ENCODE assay signal across 18 cellular contexts in the genomic region with DNA sequence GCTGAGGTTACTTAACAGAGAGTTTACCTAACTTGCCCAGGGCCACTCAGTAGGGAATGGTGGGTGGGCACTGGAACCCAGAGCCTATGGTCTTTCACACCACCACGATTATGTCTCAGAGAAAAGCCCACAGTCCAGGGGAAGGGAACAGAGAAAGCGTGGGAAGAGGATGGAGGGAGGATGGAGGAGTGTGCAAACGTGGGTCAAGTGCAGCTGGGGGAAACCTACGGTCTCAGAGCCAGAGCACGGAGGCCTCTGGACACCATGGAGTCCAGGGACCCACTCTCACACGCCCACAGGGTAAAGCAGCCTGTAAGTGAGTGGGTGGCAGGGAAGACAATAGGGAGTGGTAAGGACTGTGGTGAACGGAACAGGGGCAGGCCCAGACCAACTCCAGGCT. TPM values are rescaled to one million over a fixed set of nuclear protein-coding genes. Genes with fewer than 3 reads are reported as not detected.
A peak's percentile ranks its signal among the peaks of the same experiment; 100 is the strongest.
DNase-seq lines count a peak whose midpoint lies in the region; ATAC-seq and TF ChIP-seq lines count a peak whose summit lies in the region.
"Had no signal": no experiment of that assay in that cellular context is flagged by ENCODE, and none has a peak within 500 bp of the region (broad histone marks: within the 10 kb centered on the region; RNA-seq: fewer than 3 reads in every experiment).

No MANE protein-coding gene starts in this region.

- no peak overlapping the region for H2BK20ac ChIP-seq in H9 (ENCODE audit: low read depth, low read length, poor library complexity, severe bottlenecking)

- no peaks in the 10 kb centered on the region for H3K23me2 ChIP-seq in H9 (ENCODE audit: insufficient read length, low read depth, low read length, poor library complexity, severe bottlenecking)

- H2AFZ ChIP-seq in GM23338 (peak overlapping the region; percentile 69; the same call in 1 of the 2 replicates), H9 (ENCODE audit: low read length) (no peak overlapping the region)
- H2AFZ ChIP-seq: GM23248 had no signal

- H3K14ac ChIP-seq in H9 (ENCODE audit: insufficient read depth, low read length), result no peak overlapping the region; the same call in 1 of the 2 replicates

- no peak overlapping the region for H3K4me3 Mint-ChIP-seq in GM23338
- H3K4me3 Mint-ChIP-seq in H9, result no peak overlapping the region
- H3K4me3 Mint-ChIP-seq: B cell; CD8-positive, alpha-beta T cell had no signal

- H3K4me3 ChIP-seq in GM23338 (no peak overlapping the region), epithelial cell of esophagus (ENCODE audit: low read length) (no peak overlapping the region), stomach (no peak overlapping the region)
- H3K4me3 ChIP-seq: BLaER1 treated with 17β-estradiol and CSF1 and Interleukin-3, amounts not matched to agents 10 nM and 100 nM; GM12878; GM23248 had no signal

- H4K91ac ChIP-seq in H9 (ENCODE audit: insufficient read length, low read depth, low read length), result no peak overlapping the region

- H4K5ac ChIP-seq in H9 (ENCODE audit: insufficient read length, low read depth, low read length), result no peak overlapping the region

- no peak for TF ChIP-seq EP300 in stomach (IDR thresholded peaks at IDR 0.05)

- H3K79me1 ChIP-seq in H9 (ENCODE audit: insufficient read depth, low read depth, low read length, poor library complexity, severe bottlenecking), result no peaks in the 10 kb centered on the region

- H3K27ac ChIP-seq in GM23338 (ENCODE audit: low read depth), result no peak overlapping the region
- H3K27ac ChIP-seq in stomach, result no peak overlapping the region
- no peak overlapping the region for H3K27ac ChIP-seq in H9 (ENCODE audit: insufficient read length, low read depth, low read length)
- H3K27ac ChIP-seq: BLaER1 treated with 17β-estradiol and CSF1 and Interleukin-3, amounts not matched to agents 10 nM and 100 nM; GM23248 had no signal

- H3K36me3 Mint-ChIP-seq in GM23338 (ENCODE audit: low read depth) (no peaks in the 10 kb centered on the region), H9 (ENCODE audit: insufficient read depth in 1 of 3, low read depth in 3 of 3) (no peaks in the 10 kb centered on the region)
- H3K36me3 Mint-ChIP-seq: CD8-positive, alpha-beta T cell had no signal

- DNase-seq in GM23338 (ENCODE audit: low spot score) (no peak), epithelial cell of esophagus (ENCODE audit: low read depth) (peak; percentile 14), stomach (peak; percentile 2), NCI-H2081 treated with DMSO at 0.1 percent for 48 hours (lab: John Stamatoyannopoulos, UW) (no peak), H9 (no peak), NCI-H510A treated with DMSO at 0.1 percent for 48 hours (lab: John Stamatoyannopoulos, UW) (no peak)
- no peak for DNase-seq in NK-92 treated with Interleukin-12 subunit alpha and Interleukin-12 subunit beta, amount 100 ng/mL, for 24 hours (lab: John Stamatoyannopoulos, UW)
- DNase-seq: 8988T; Calu3; CD8-positive, alpha-beta T cell; DMS53; DND-41; EL; GM23248; H7 had no signal

- H3K27me3 Mint-ChIP-seq in GM23338 (ENCODE audit: insufficient read depth, low read depth, poor library complexity), result peaks cover 6% of the 10 kb centered on the region
- peaks cover 2% of the 10 kb centered on the region for H3K27me3 Mint-ChIP-seq in H9 (ENCODE audit: low read depth)

- H3K4me1 Mint-ChIP-seq in GM23338, result peaks cover 42% of the 10 kb centered on the region
- H3K4me1 Mint-ChIP-seq in H9, result peaks cover 13 to 30% of the 10 kb centered on the region in 2 experiments
- H3K4me1 Mint-ChIP-seq: B cell had no signal

- no peak overlapping the region for H3K4ac ChIP-seq in H9 (ENCODE audit: low read depth, low read length)

- 0 out of 2 replicates have a peak, but pooled peaks cover 3% of the 10 kb centered on the region for H3F3A ChIP-seq in GM23338 (replicated peaks; ENCODE audit: low read depth)

- H3K27me3 ChIP-seq in GM23338 (ENCODE audit: insufficient read depth), result no peaks in the 10 kb centered on the region
- H3K27me3 ChIP-seq in stomach, result peaks cover 0 to 31% (median 4%) of the 10 kb centered on the region in 3 donors
- H3K27me3 ChIP-seq in H9 (ENCODE audit: insufficient read depth, low read length), result no peaks in the 10 kb centered on the region
- H3K27me3 ChIP-seq: BLaER1 treated with 17β-estradiol and CSF1 and Interleukin-3, amounts not matched to agents 10 nM and 100 nM had no signal

- H3K4me2 ChIP-seq in GM23338, result no peak overlapping the region
- H3K4me2 ChIP-seq in H9 (ENCODE audit: insufficient read depth, insufficient read length, low read length), result no peak overlapping the region
- H3K4me2 ChIP-seq: BLaER1 treated with 17β-estradiol and CSF1 and Interleukin-3, amounts not matched to agents 10 nM and 100 nM had no signal

- H2BK12ac ChIP-seq in H9 (ENCODE audit: insufficient read length, low read depth, low read length), result no peak overlapping the region

- H3K9me2 ChIP-seq in GM23338 (ENCODE audit: insufficient read depth), result no peaks in the 10 kb centered on the region

- H3K9me3 ChIP-seq in stomach (no peaks in the 10 kb centered on the region), H9 (ENCODE audit: control insufficient read depth, low read depth, low read length) (no peaks in the 10 kb centered on the region)
- H3K9me3 ChIP-seq: BLaER1 treated with 17β-estradiol and CSF1 and Interleukin-3, amounts not matched to agents 10 nM and 100 nM had no signal

- H2BK120ac ChIP-seq in H9 (ENCODE audit: low read depth, low read length, poor library complexity, severe bottlenecking), result no peak overlapping the region

- intact Hi-C loops in stomach (cut with DNase I; ENCODE audit: low total_unique reads), result no loop called here

- H2AK5ac ChIP-seq in H9 (ENCODE audit: insufficient read length, low read length), result no peak overlapping the region

- no peak overlapping the region for H2BK5ac ChIP-seq in H9 (ENCODE audit: insufficient read length, low read length)

- H3K9me3 Mint-ChIP-seq in GM23338 (no peaks in the 10 kb centered on the region; the same call in 2 of the 3 replicates), H9 (no peaks in the 10 kb centered on the region)
- H3K9me3 Mint-ChIP-seq: CD8-positive, alpha-beta T cell had no signal

- H3K79me2 ChIP-seq in GM23338 (replicated peaks; ENCODE audit: insufficient read depth), result no peaks in the 10 kb centered on the region
- H3K79me2 ChIP-seq in H9 (ENCODE audit: insufficient read depth, low read length), result no peaks in the 10 kb centered on the region

- no peak overlapping the region for H3K23ac ChIP-seq in H9 (ENCODE audit: insufficient read length, low read depth, low read length)

- no peak overlapping the region for H3K9ac ChIP-seq in H9 (ENCODE audit: extremely low read depth, insufficient read length, low read length)
- H3K9ac ChIP-seq: BLaER1 treated with 17β-estradiol and CSF1 and Interleukin-3, amounts not matched to agents 10 nM and 100 nM; GM23248 had no signal

- no peak overlapping the region for H3T11ph ChIP-seq in H9 (ENCODE audit: low read length)

- H3K36me3 ChIP-seq in GM23338 (ENCODE audit: insufficient read depth) (no peaks in the 10 kb centered on the region), stomach (no peaks in the 10 kb centered on the region)
- H3K36me3 ChIP-seq: BLaER1 treated with 17β-estradiol and CSF1 and Interleukin-3, amounts not matched to agents 10 nM and 100 nM had no signal

- WGBS in stomach, 5 donors, result 72 to 80% (median 77%) methylated on average over 7 of the region's 7 CpGs
- no CpG with 5 or more reads among the region's 7 CpGs for WGBS in H9 (ENCODE audit: extremely low coverage, insufficient read length, low lambda C conversion rate)

- H4K20me1 ChIP-seq in GM23338 (replicated peaks; ENCODE audit: insufficient read depth), result no peaks in the 10 kb centered on the region
- no peaks in the 10 kb centered on the region for H4K20me1 ChIP-seq in H9 (ENCODE audit: control insufficient read depth, insufficient read depth, insufficient read length)
- H4K20me1 ChIP-seq: BLaER1 treated with 17β-estradiol and CSF1 and Interleukin-3, amounts not matched to agents 10 nM and 100 nM had no signal

- TF ChIP-seq POLR2A in stomach (IDR thresholded peaks at IDR 0.05), result no peak

- no peak for ATAC-seq in GM23338
- ATAC-seq: CD8-positive, alpha-beta T cell; GM12878 had no signal

- no peak overlapping the region for H3K27ac Mint-ChIP-seq in GM23338
- peak overlapping the region in 1 of 3 experiments; percentile 50; a peak in 1 of 7 replicates for H3K27ac Mint-ChIP-seq in H9
- H3K27ac Mint-ChIP-seq: B cell; CD8-positive, alpha-beta T cell had no signal

- H3K18ac ChIP-seq in H9 (ENCODE audit: insufficient read length, low read depth, low read length), result no peak overlapping the region

- H4K8ac ChIP-seq in H9 (replicated peaks; ENCODE audit: insufficient read length, low read depth, low read length), result no peak overlapping the region

- H2BK15ac ChIP-seq in H9 (ENCODE audit: low read depth, low read length), result no peak overlapping the region

- TF ChIP-seq CTCF in GM23338 (conservative IDR thresholded peaks at IDR 0.05; ENCODE audit: low read depth in 2 of 2) (no peak), epithelial cell of esophagus (IDR thresholded peaks at IDR 0.05; ENCODE audit: insufficient read depth, low read depth, low read length, missing control alignments) (no peak), stomach (IDR thresholded peaks at IDR 0.05) (no peak), H9 (conservative IDR thresholded peaks at IDR 0.05) (no peak)

- H3K4me1 ChIP-seq in GM23338 (ENCODE audit: insufficient read depth), result peaks cover 14% of the 10 kb centered on the region; the same call in 1 of the 2 replicates
- H3K4me1 ChIP-seq in stomach, result peaks cover 0 to 23% (median 9%) of the 10 kb centered on the region in 4 donors
- no peaks in the 10 kb centered on the region; the same call in 1 of the 2 replicates for H3K4me1 ChIP-seq in H9 (ENCODE audit: insufficient read depth, low read length)
- H3K4me1 ChIP-seq: BLaER1 treated with 17β-estradiol and CSF1 and Interleukin-3, amounts not matched to agents 10 nM and 100 nM had no signal

- H3K56ac ChIP-seq in H9 (ENCODE audit: insufficient read length, low read depth, low read length), result no peak overlapping the region

TF ChIP-seq in GM23338, 12 proteins besides CTCF, POLR2A, EP300 and RAD21 (continues in another document):
- TF ChIP-seq POLR2AphosphoS5 (IDR thresholded peaks at IDR 0.05; ENCODE audit: low read depth) (no peak), ZNF114 (CRISPR knock-in tag; IDR thresholded peaks at IDR 0.05) (no peak), NANOG (IDR thresholded peaks at IDR 0.05; ENCODE audit: borderline replicate concordance) (no peak), JUNB (IDR thresholded peaks at IDR 0.05; ENCODE audit: unreplicated experiment) (no peak), EZH2 (IDR thresholded peaks at IDR 0.05; ENCODE audit: low read depth, unreplicated experiment) (no peak), EZH2phosphoT487 (IDR thresholded peaks at IDR 0.05; ENCODE audit: unreplicated experiment) (no peak)

RNA-seq across cellular contexts. Expression of gene SLC35C1, which starts 47.3 kb away (rescaled TPM):
- total RNA-seq in GM23338 (2014; rRNA removed; shearing (Covaris generic)), result 6.9 and 11.0 TPM in 2 replicates
- polyA plus RNA-seq in GM23338 (2016; fragmentation: Nextera tagmentation; extraction: Ambion mirVana) (6.8 and 7.7 TPM in 2 replicates), stomach (10 to 100 TPM in 1 of 3 donors, 1 to 10 TPM in 2; 8.4 to 12.7 (median 9.0) TPM)
- total RNA-seq in stomach (10 to 100 TPM in 2 of 5 donors, 1 to 10 TPM in 3; 7.6 to 21.4 (median 9.9) TPM), H9 (2021) (8.9 and 10.4 TPM in 2 replicates)

Comparison
In these comparisons a context has a peak if more than half of its experiments do, and no peak if none do; other contexts are left out.
1. DNase-seq: peak in epithelial cell of esophagus (single experiment) and stomach (single experiment); none in GM23338 (single experiment), NCI-H2081 treated with DMSO at 0.1 percent for 48 hours (single experiment), NK-92 treated with Interleukin-12 subunit alpha and Interleukin-12 subunit beta, amount 100 ng/mL, for 24 hours (single experiment), H9 (single experiment) and NCI-H510A treated with DMSO at 0.1 percent for 48 hours (single experiment).